Comparison of ENCODE assay signal across 8 cellular contexts in genomic region chr1:34924759-34925555, GRCh38. TPM values are rescaled to one million over a fixed set of nuclear protein-coding genes. Genes with fewer than 3 reads are reported as not detected.
DNase-seq lines count a peak whose midpoint lies in the region; ATAC-seq and TF ChIP-seq lines count a peak whose summit lies in the region.

No MANE protein-coding gene starts in this region.

- intact Hi-C loops in sigmoid colon (cut with DNase I), result no loop called here

- TF ChIP-seq CTCF in DND-41 (IDR thresholded peaks at IDR 0.05; ENCODE audit: borderline replicate concordance, extremely low read depth, low read length, poor library complexity, severe bottlenecking) (no peak), sigmoid colon (IDR thresholded peaks at IDR 0.05) (no peak)

- H3K4me2 ChIP-seq in DND-41 (ENCODE audit: insufficient read depth, low read length), result no peak overlapping the region

- no peak overlapping the region for H2AFZ ChIP-seq in DND-41 (ENCODE audit: low read depth, low read length)

- ATAC-seq in DND-41 (ENCODE audit: insufficient read depth, low read depth), result peak; percentile 89
- ATAC-seq in HG02840 (IDR thresholded peaks at IDR 0.05; ENCODE audit: low FRiP score, unreplicated experiment), result no peak

- 4% methylated on average over 16 of the region's 16 CpGs for WGBS in sigmoid colon, 2 donors

- H3K36me3 ChIP-seq in DND-41 (ENCODE audit: insufficient read depth, low read length) (no peaks in the 10 kb centered on the region), sigmoid colon (no peaks in the 10 kb centered on the region)

- no peaks in the 10 kb centered on the region for H3K79me2 ChIP-seq in DND-41 (ENCODE audit: insufficient read depth, low read length)

- H3K27ac ChIP-seq in DND-41 (ENCODE audit: low read length) (no peak overlapping the region), sigmoid colon (no peak overlapping the region)

- no peaks in the 10 kb centered on the region for H3K4me1 ChIP-seq in DND-41 (ENCODE audit: insufficient read depth, low read length)
- peaks cover 0 to 15% (median 12%) of the 10 kb centered on the region in 4 donors for H3K4me1 ChIP-seq in sigmoid colon

- H3K9me3 ChIP-seq in DND-41 (ENCODE audit: insufficient read depth, low read length, severe bottlenecking) (no peaks in the 10 kb centered on the region), sigmoid colon (no peaks in the 10 kb centered on the region)

- no peaks in the 10 kb centered on the region for H3K27me3 ChIP-seq in DND-41 (ENCODE audit: insufficient read depth, low read length, poor library complexity)
- H3K27me3 ChIP-seq in sigmoid colon, result peaks cover 32 to 85% (median 56%) of the 10 kb centered on the region in 3 donors

- no peak for TF ChIP-seq POLR2A in sigmoid colon (IDR thresholded peaks at IDR 0.05)

- H3K9ac ChIP-seq in DND-41 (ENCODE audit: low read depth, low read length), result no peak overlapping the region

- H3K4me3 ChIP-seq in DND-41 (ENCODE audit: low read depth in 1 of 2, low read length in 2 of 2) (no peak overlapping the region), sigmoid colon (no peak overlapping the region)

- no peak for TF ChIP-seq EP300 in sigmoid colon (IDR thresholded peaks at IDR 0.05)

- DNase-seq in DND-41, result peak; percentile 82
- DNase-seq in MV-4-11 (lab: John Stamatoyannopoulos, UW), result peak; percentile 52
- DNase-seq in activated T-cell treated with anti-CD3 and anti-CD28 coated beads, Interleukin-2, amount 50 U/mL, for 1 hour, result peak; percentile 59
- peak; percentile 23 for DNase-seq in foreskin melanocyte
- DNase-seq in renal cortical epithelial cell (ENCODE audit: low read depth), result peak; percentile 18
- no peak for DNase-seq in NCI-H2081 treated with DMSO at 0.1 percent for 48 hours (lab: John Stamatoyannopoulos, UW)
- DNase-seq in sigmoid colon, result no peak

- H4K20me1 ChIP-seq in DND-41 (ENCODE audit: insufficient read depth, low read length), result peaks cover 14% of the 10 kb centered on the region; the same call in 1 of the 2 replicates

RNA-seq across cellular contexts. Expression of gene DLGAP3, which starts 4.5 kb away (rescaled TPM):
- total RNA-seq in renal cortical epithelial cell, result 0.05 TPM in 1 of 2 replicates, not detected in the other
- total RNA-seq in sigmoid colon, result under 1 TPM; 0.36 to 0.68 (median 0.52) TPM
- polyA plus RNA-seq in sigmoid colon, result under 1 TPM in 1 of 3 donors, not detected in 2; 0.63 TPM

Comparison
In these comparisons a context has a peak if more than half of its experiments do, and no peak if none do; other contexts are left out.
1. DNase-seq: peak in DND-41 (single experiment), MV-4-11 (single experiment), activated T-cell treated with anti-CD3 and anti-CD28 coated beads, Interleukin-2, amount 50 U/mL, for 1 hour (single experiment), foreskin melanocyte (single experiment) and renal cortical epithelial cell (single experiment); none in NCI-H2081 treated with DMSO at 0.1 percent for 48 hours (single experiment) and sigmoid colon (single experiment).